16 cellular contexts compared by ENCODE assay signal in genomic region chr3:51394541-51394940, GRCh38. TPM values are rescaled to one million over a fixed set of nuclear protein-coding genes. Genes with fewer than 3 reads are reported as not detected.
DNase-seq lines count a peak whose midpoint lies in the region; ATAC-seq, FAIRE-seq and TF ChIP-seq lines count a peak whose summit lies in the region.
"Had no signal": no experiment of that assay in that cellular context is flagged by ENCODE, and none has a peak within 500 bp of the region (broad histone marks: within the 10 kb centered on the region; RNA-seq: fewer than 3 reads in every experiment).

No MANE protein-coding gene starts in this region.

- H3K27ac Mint-ChIP-seq in activated T-cell treated with anti-CD3 and anti-CD28 coated beads, Interleukin-2, amount 50 U/mL, for 72 hours: peak overlapping the region; percentile 66

- TF ChIP-seq RAD21 in A549 (conservative IDR thresholded peaks at IDR 0.05 in 1 of 2, IDR thresholded peaks at IDR 0.05 in 1 of 2): no peak
- no peak for TF ChIP-seq RAD21 in HepG2 (CRISPR knock-in tag; IDR thresholded peaks at IDR 0.05)

- H3K4me1 ChIP-seq in A549 (peaks cover 19% of the 10 kb centered on the region), DND-41 (ENCODE audit: insufficient read depth, low read length) (peaks cover 52% of the 10 kb centered on the region), HepG2 (ENCODE audit: insufficient read depth, low read length) (peaks cover 44% of the 10 kb centered on the region)

- TF ChIP-seq CTCF in A549 (IDR thresholded peaks at IDR 0.05): no peak
- no peak for TF ChIP-seq CTCF in DND-41 (IDR thresholded peaks at IDR 0.05; ENCODE audit: borderline replicate concordance, extremely low read depth, low read length, poor library complexity, severe bottlenecking)
- no peak for TF ChIP-seq CTCF in HepG2 (CRISPR knock-in tag; IDR thresholded peaks at IDR 0.05)
- no peak for TF ChIP-seq CTCF in GM13976 (IDR thresholded peaks at IDR 0.05; ENCODE audit: borderline replicate concordance, control extremely low read depth, extremely low read depth, insufficient read depth, missing control alignments)

- FAIRE-seq in A549 (lab: Jason Lieb, UNC) (no peak), HepG2 (lab: Jason Lieb, UNC) (no peak)

- POLR2A ChIA-PET in A549 (lab: Yijun Ruan, JAX) (no interaction called here), HepG2 (lab: Yijun Ruan, JAX) (interaction anchor here (1.0 to 2.2 kb wide), 2 partner anchors 105 to 281 kb away, joined by 3 to 6 read pairs; partner anchors contain the start of gene DCAF1)

- peak overlapping the region; percentile 24 to 62 for H3K4me3 Mint-ChIP-seq in activated T-cell treated with anti-CD3 and anti-CD28 coated beads, Interleukin-2, amount 50 U/mL, for 72 hours

- H3K9ac ChIP-seq in DND-41 (ENCODE audit: low read depth, low read length) (peak overlapping the region; percentile 12; the same call in 1 of the 2 replicates), HepG2 (ENCODE audit: insufficient read depth, low read depth, low read length) (no peak overlapping the region)

- intact Hi-C loops in HepG2 (cut with micrococcal nuclease; ENCODE audit: unreplicated experiment): no loop called here

- DNase-seq in A549 (ENCODE audit: low read depth in 1 of 2, low spot score in 1 of 2): no peak
- no peak for DNase-seq in DND-41
- no peak for DNase-seq in activated T-cell treated with anti-CD3 and anti-CD28 coated beads, Interleukin-2, amount 50 U/mL, for 72 hours
- DNase-seq in HepG2 (ENCODE audit: low spot score): no peak
- DNase-seq in T1000 (lab: John Stamatoyannopoulos, UW): no peak
- DNase-seq in NOMO-1 (lab: John Stamatoyannopoulos, UW; ENCODE audit: unreplicated experiment in 2 of 2): no peak
- DNase-seq in GM13976 (ENCODE audit: low spot score): no peak
- DNase-seq: activated CD4-positive, alpha-beta T cell treated with anti-CD3 and anti-CD28 coated beads for 4 hours; amygdala; left cardiac atrium; NCI-H1417 treated with DMSO at 0.1 percent for 48 hours; NCI-H526; occipital lobe had no signal

- H3K27me3 Mint-ChIP-seq in activated T-cell treated with anti-CD3 and anti-CD28 coated beads, Interleukin-2, amount 50 U/mL, for 72 hours (ENCODE audit: low read depth): no peaks in the 10 kb centered on the region

- H4K20me1 ChIP-seq in DND-41 (ENCODE audit: insufficient read depth, low read length) (peaks cover 72% of the 10 kb centered on the region), HepG2 (ENCODE audit: insufficient read depth, low read length) (peaks cover 20% of the 10 kb centered on the region)

- peaks cover 5 to 17% of the 10 kb centered on the region in 2 donors for H3K36me3 Mint-ChIP-seq in activated T-cell treated with anti-CD3 and anti-CD28 coated beads, Interleukin-2, amount 50 U/mL, for 72 hours (ENCODE audit: insufficient read depth in 2 of 2)

- in situ Hi-C loops in HepG2 (cut with HindIII; ENCODE audit: extremely low pct_ligation_motif_present, low pct_unique_long_range_greater_than_20kb) (no loop called here), GM13976 (cut with MboI; ENCODE audit: low sequenced_read_pairs, unreplicated experiment) (no loop called here)

- TF ChIP-seq POLR2A in A549 (IDR thresholded peaks at IDR 0.05; ENCODE audit: low read length) (no peak), HepG2 (IDR thresholded peaks at IDR 0.05; ENCODE audit: insufficient read depth in 1 of 2, low read depth in 2 of 2, low read length in 2 of 2) (no peak; a peak in 1 of 4 replicates)

- H3K9me3 Mint-ChIP-seq in activated T-cell treated with anti-CD3 and anti-CD28 coated beads, Interleukin-2, amount 50 U/mL, for 72 hours: no peaks in the 10 kb centered on the region

- H3K4me3 ChIP-seq in A549 (no peak overlapping the region), DND-41 (ENCODE audit: low read depth in 1 of 2, low read length in 2 of 2) (peak overlapping the region in 1 of 2 experiments; percentile 26; a peak in 1 of 4 replicates), HepG2 (replicated peaks in 1 of 3; ENCODE audit: insufficient read depth in 1 of 3, low read depth in 2 of 3, low read length in 3 of 3) (no peak overlapping the region)
- H3K4me3 ChIP-seq: SJSA1 had no signal

- CTCF ChIA-PET in A549 (lab: Yijun Ruan, JAX): interaction anchor here (1.0 to 1.6 kb wide), 3 partner anchors 16 to 778 kb away, joined by 3 read pairs; no protein-coding TSS in a partner anchor
- CTCF ChIA-PET in HepG2 (lab: Yijun Ruan, JAX; ENCODE audit: low intra/inter-chr PET ratio, low total read pairs): no interaction called here

- no peaks in the 10 kb centered on the region for H3K27me3 ChIP-seq in DND-41 (ENCODE audit: insufficient read depth, low read length, poor library complexity)
- no peaks in the 10 kb centered on the region for H3K27me3 ChIP-seq in HepG2 (ENCODE audit: control insufficient read depth in 1 of 2, insufficient read depth in 2 of 2, low read length in 2 of 2)
- H3K27me3 ChIP-seq: SJSA1 had no signal

- H3K4me2 ChIP-seq in A549 (no peak overlapping the region), DND-41 (ENCODE audit: insufficient read depth, low read length) (peak overlapping the region; percentile 90), HepG2 (ENCODE audit: low read depth, low read length) (peak overlapping the region; percentile 52)

- 95% methylated on average over 2 of the region's 5 CpGs for WGBS in A549 (ENCODE audit: missing lambda C conversion rate)
- 86% methylated on average over 4 of the region's 5 CpGs for WGBS in HepG2 (ENCODE audit: low lambda C conversion rate)

- H3K9me3 ChIP-seq in A549: no peaks in the 10 kb centered on the region
- H3K9me3 ChIP-seq in DND-41 (ENCODE audit: insufficient read depth, low read length, severe bottlenecking): no peaks in the 10 kb centered on the region
- H3K9me3 ChIP-seq in HepG2 (ENCODE audit: low read length): no peaks in the 10 kb centered on the region

- H3K79me2 ChIP-seq in DND-41 (ENCODE audit: insufficient read depth, low read length) (peaks cover 73% of the 10 kb centered on the region), HepG2 (ENCODE audit: insufficient read depth, low read length) (peaks cover 41% of the 10 kb centered on the region)

- no peak for TF ChIP-seq EP300 in A549 (IDR thresholded peaks at IDR 0.05)
- no peak for TF ChIP-seq EP300 in HepG2 (IDR thresholded peaks at IDR 0.05; ENCODE audit: low read depth in 2 of 2, low read length in 2 of 2)
- no peak for TF ChIP-seq EP300 in HepG2 (CRISPR knock-in tag; IDR thresholded peaks at IDR 0.05; ENCODE audit: borderline replicate concordance)

- H3K36me3 ChIP-seq in DND-41 (ENCODE audit: insufficient read depth, low read length): peaks cover 87% of the 10 kb centered on the region
- H3K36me3 ChIP-seq in HepG2 (replicated peaks in 1 of 2; ENCODE audit: control insufficient read depth in 1 of 2, insufficient read depth in 2 of 2, low read length in 2 of 2): peaks cover 20 to 57% of the 10 kb centered on the region in 2 experiments

- ATAC-seq in A549 (no peak), DND-41 (ENCODE audit: insufficient read depth, low read depth) (no peak), HepG2 (no peak), GM21360 (IDR thresholded peaks at IDR 0.05; ENCODE audit: unreplicated experiment) (no peak)
- ATAC-seq in activated T-cell treated with anti-CD3 and anti-CD28 coated beads, Interleukin-2, amount 50 U/mL, for 72 hours (replicated peaks in 1 of 2): no peak
- ATAC-seq: left cardiac atrium had no signal

- peaks cover 52% of the 10 kb centered on the region for H3K4me1 Mint-ChIP-seq in activated T-cell treated with anti-CD3 and anti-CD28 coated beads, Interleukin-2, amount 50 U/mL, for 72 hours (ENCODE audit: low read depth)

- no TSS peak for BruUV-seq in HepG2 (replicated peaks; lab: Mats Ljungman, UMichigan)

- H3K27ac ChIP-seq in A549 (no peak overlapping the region), DND-41 (ENCODE audit: low read length) (no peak overlapping the region), HepG2 (ENCODE audit: extremely low read length, insufficient read depth, low read length) (no peak overlapping the region)
- H3K27ac ChIP-seq: C4-2B, SJSA1 had no signal

- H2AFZ ChIP-seq in DND-41 (ENCODE audit: low read depth, low read length) (no peak overlapping the region), HepG2 (ENCODE audit: low read length) (no peak overlapping the region)

RNA-seq across cellular contexts. Expression of gene RBM15B, which starts 3.5 kb away (rescaled TPM):
- polyA plus RNA-seq in A549 (2011; rRNA removed): 7.9 and 10.9 TPM in 2 replicates
- 10.0 and 13.4 TPM in 2 replicates for polyA plus RNA-seq in A549 (2012; cell fraction: cytosol; rRNA removed)
- 8.4 and 8.7 TPM in 2 replicates for polyA plus RNA-seq in A549 (2012; cell fraction: nucleus; rRNA removed)
- 15.4 to 18.0 TPM (median 17.0 TPM) in 3 replicates for polyA plus RNA-seq in A549 (2017; fragmentation: RNase III; extraction: RNeasy Plus Mini Kit Qiagen cat#74134 plus additional on column Dnase treatment)
- polyA minus RNA-seq in A549 (2011; rRNA and poly(A)+ RNA removed): 15.9 and 16.0 TPM in 2 replicates
- total RNA-seq in activated T-cell treated with anti-CD3 and anti-CD28 coated beads, Interleukin-2, amount 50 U/mL, for 72 hours: 10 to 100 TPM; 19.6 to 24.4 TPM
- 19.3 and 19.6 TPM in 2 replicates for total RNA-seq in HepG2 (2016; rRNA removed; fragmentation: Illumina TruSeq; extraction: Trizol)
- total RNA-seq in HepG2 (2016; cell fraction: cytosol; rRNA removed; fragmentation: Illumina TruSeq; extraction: Trizol; ENCODE audit: low read depth): 4.0 and 4.1 TPM in 2 replicates
- total RNA-seq in HepG2 (2016; cell fraction: insoluble cytoplasmic fraction; rRNA removed; fragmentation: Illumina TruSeq; extraction: Trizol): 15.8 and 19.9 TPM in 2 replicates
- 21.6 and 22.6 TPM in 2 replicates for total RNA-seq in HepG2 (2016; cell fraction: membrane; rRNA removed; fragmentation: Illumina TruSeq; extraction: Trizol)
- total RNA-seq in HepG2 (2016; cell fraction: nucleus; rRNA removed; fragmentation: Illumina TruSeq; extraction: Trizol): 15.0 and 17.5 TPM in 2 replicates
- polyA plus RNA-seq in HepG2 (2011; rRNA removed): 8.2 and 8.5 TPM in 2 replicates
- 8.8 and 9.8 TPM in 2 replicates for polyA plus RNA-seq in HepG2 (2011; cell fraction: cytosol; rRNA removed)
- 10.4 and 11.9 TPM in 2 replicates for polyA plus RNA-seq in HepG2 (2011; cell fraction: nucleus; rRNA removed)
- 9.6 and 10.5 TPM in 2 replicates for polyA plus RNA-seq in HepG2 (2012)
- 3.9 and 4.1 TPM in 2 replicates for polyA plus RNA-seq in HepG2 (2016; cell fraction: cytosol; fragmentation: Illumina TruSeq; extraction: Trizol; ENCODE audit: low read depth)
- polyA plus RNA-seq in HepG2 (2016; cell fraction: insoluble cytoplasmic fraction; fragmentation: Illumina TruSeq; extraction: Trizol; ENCODE audit: low read depth): 20.7 and 23.7 TPM in 2 replicates
- polyA plus RNA-seq in HepG2 (2016; cell fraction: membrane; fragmentation: Illumina TruSeq; extraction: Trizol; ENCODE audit: low read depth): 17.3 and 19.5 TPM in 2 replicates
- 21.7 and 22.1 TPM in 2 replicates for polyA plus RNA-seq in HepG2 (2016; cell fraction: nucleus; fragmentation: Illumina TruSeq; extraction: Trizol; ENCODE audit: insufficient read depth, low read depth)
- polyA minus RNA-seq in HepG2 (2011; rRNA and poly(A)+ RNA removed; ENCODE audit: low replicate concordance): 23.7 and 28.7 TPM in 2 replicates
- 9.1 and 9.2 TPM in 2 replicates for polyA minus RNA-seq in HepG2 (2011; cell fraction: cytosol; rRNA and poly(A)+ RNA removed)
- 30.8 and 31.5 TPM in 2 replicates for polyA minus RNA-seq in HepG2 (2011; cell fraction: nucleus; rRNA and poly(A)+ RNA removed)

RNA-seq across cellular contexts. Expression of gene MANF, which starts 9.4 kb away (rescaled TPM):
- polyA plus RNA-seq in A549 (2011; rRNA removed): 62.8 and 84.9 TPM in 2 replicates
- polyA plus RNA-seq in A549 (2012; cell fraction: cytosol; rRNA removed): 39.6 and 51.7 TPM in 2 replicates
- 10.4 and 16.3 TPM in 2 replicates for polyA plus RNA-seq in A549 (2012; cell fraction: nucleus; rRNA removed)
- 64.3 to 67.8 TPM (median 67.1 TPM) in 3 replicates for polyA plus RNA-seq in A549 (2017; fragmentation: RNase III; extraction: RNeasy Plus Mini Kit Qiagen cat#74134 plus additional on column Dnase treatment)
- 7.0 and 9.9 TPM in 2 replicates for polyA minus RNA-seq in A549 (2011; rRNA and poly(A)+ RNA removed)
- 100 to 1,000 TPM; 112 to 141 TPM for total RNA-seq in activated T-cell treated with anti-CD3 and anti-CD28 coated beads, Interleukin-2, amount 50 U/mL, for 72 hours
- total RNA-seq in HepG2 (2016; rRNA removed; fragmentation: Illumina TruSeq; extraction: Trizol): 111 and 269 TPM in 2 replicates
- 69.4 and 76.3 TPM in 2 replicates for total RNA-seq in HepG2 (2016; cell fraction: cytosol; rRNA removed; fragmentation: Illumina TruSeq; extraction: Trizol; ENCODE audit: low read depth)
- total RNA-seq in HepG2 (2016; cell fraction: insoluble cytoplasmic fraction; rRNA removed; fragmentation: Illumina TruSeq; extraction: Trizol): 107 and 262 TPM in 2 replicates
- 72.9 and 73.6 TPM in 2 replicates for total RNA-seq in HepG2 (2016; cell fraction: membrane; rRNA removed; fragmentation: Illumina TruSeq; extraction: Trizol)
- total RNA-seq in HepG2 (2016; cell fraction: nucleus; rRNA removed; fragmentation: Illumina TruSeq; extraction: Trizol): 161 and 173 TPM in 2 replicates
- 47.6 and 55.4 TPM in 2 replicates for polyA plus RNA-seq in HepG2 (2011; rRNA removed)
- 45.7 and 62.4 TPM in 2 replicates for polyA plus RNA-seq in HepG2 (2011; cell fraction: cytosol; rRNA removed)
- polyA plus RNA-seq in HepG2 (2011; cell fraction: nucleus; rRNA removed): 15.5 and 21.5 TPM in 2 replicates
- polyA plus RNA-seq in HepG2 (2012): 75.8 and 112 TPM in 2 replicates
- 49.9 and 54.5 TPM in 2 replicates for polyA plus RNA-seq in HepG2 (2016; cell fraction: cytosol; fragmentation: Illumina TruSeq; extraction: Trizol; ENCODE audit: low read depth)
- polyA plus RNA-seq in HepG2 (2016; cell fraction: insoluble cytoplasmic fraction; fragmentation: Illumina TruSeq; extraction: Trizol; ENCODE audit: low read depth): 114 and 115 TPM in 2 replicates
- 56.5 and 56.9 TPM in 2 replicates for polyA plus RNA-seq in HepG2 (2016; cell fraction: membrane; fragmentation: Illumina TruSeq; extraction: Trizol; ENCODE audit: low read depth)
- polyA plus RNA-seq in HepG2 (2016; cell fraction: nucleus; fragmentation: Illumina TruSeq; extraction: Trizol; ENCODE audit: insufficient read depth, low read depth): 280 and 295 TPM in 2 replicates
- 5.1 and 7.1 TPM in 2 replicates for polyA minus RNA-seq in HepG2 (2011; rRNA and poly(A)+ RNA removed; ENCODE audit: low replicate concordance)
- polyA minus RNA-seq in HepG2 (2011; cell fraction: cytosol; rRNA and poly(A)+ RNA removed): 15.4 and 17.7 TPM in 2 replicates
- 16.2 and 19.4 TPM in 2 replicates for polyA minus RNA-seq in HepG2 (2011; cell fraction: nucleus; rRNA and poly(A)+ RNA removed)

Comparison
In these comparisons a context has a peak if more than half of its experiments do, and no peak if none do; other contexts are left out.
1. Of the 38 proteins assayed by ChIP-seq in both HepG2 and A549: peak only in HepG2: none; only in A549: none; in both: MAFK; in neither: 37.